Comparison of ENCODE assay signal across 14 cellular contexts in genomic region chr6:160391419-160392116, GRCh38. TPM values are rescaled to one million over a fixed set of nuclear protein-coding genes. Genes with fewer than 3 reads are reported as not detected.
DNase-seq lines count a peak whose midpoint lies in the region; ATAC-seq and TF ChIP-seq lines count a peak whose summit lies in the region.
"Had no signal": no experiment of that assay in that cellular context is flagged by ENCODE, and none has a peak within 500 bp of the region (broad histone marks: within the 10 kb centered on the region; RNA-seq: fewer than 3 reads in every experiment).

No MANE protein-coding gene starts in this region.

- H3K36me3 ChIP-seq in ascending aorta, result peaks cover 0 to 3% of the 10 kb centered on the region in 2 donors
- H3K36me3 ChIP-seq in transverse colon, result no peaks in the 10 kb centered on the region
- no peaks in the 10 kb centered on the region for H3K36me3 ChIP-seq in BE2C
- H3K36me3 ChIP-seq: SJCRH30 had no signal

- no peak overlapping the region for H3K4me3 Mint-ChIP-seq in activated naive CD8-positive, alpha-beta T cell treated with anti-CD3 and anti-CD28 coated beads, Interleukin-2, amount 50 U/mL, for 24 hours
- H3K4me3 Mint-ChIP-seq: naive B cell; stimulated activated naive CD8-positive, alpha-beta T cell treated with anti-CD3 and anti-CD28 coated beads, Interleukin-15, amount 100 ng/mL, for 72 hours had no signal

- H3K4me1 ChIP-seq in ascending aorta, result peaks cover 12 to 47% of the 10 kb centered on the region in 2 donors
- H3K4me1 ChIP-seq in transverse colon, result peaks cover 0 to 16% (median 5%) of the 10 kb centered on the region in 4 donors
- no peaks in the 10 kb centered on the region for H3K4me1 ChIP-seq in BE2C
- H3K4me1 ChIP-seq: SJCRH30 had no signal

- no peaks in the 10 kb centered on the region for H3K27me3 ChIP-seq in ascending aorta
- H3K27me3 ChIP-seq in transverse colon, result no peaks in the 10 kb centered on the region
- H3K27me3 ChIP-seq in BE2C, result no peaks in the 10 kb centered on the region

- no peaks in the 10 kb centered on the region for H3K4me1 Mint-ChIP-seq in activated naive CD8-positive, alpha-beta T cell treated with anti-CD3 and anti-CD28 coated beads, Interleukin-2, amount 50 U/mL, for 24 hours
- H3K4me1 Mint-ChIP-seq: naive B cell; stimulated activated naive CD8-positive, alpha-beta T cell treated with anti-CD3 and anti-CD28 coated beads, Interleukin-15, amount 100 ng/mL, for 72 hours had no signal

- DNase-seq in HT1080 (ENCODE audit: low read depth), result peak; percentile 40
- DNase-seq in ascending aorta (ENCODE audit: low spot score in 2 of 2), result no peak
- peak; percentile 77 for DNase-seq in kidney tubule cell (ENCODE audit: low spot score)
- DNase-seq in transverse colon, result peak; percentile 33
- no peak for DNase-seq in activated naive CD4-positive, alpha-beta T cell treated with anti-CD3 and anti-CD28 coated beads, Interleukin-2, amount 50 U/mL, for 72 hours (ENCODE audit: low spot score in 2 of 2)
- no peak for DNase-seq in activated naive CD8-positive, alpha-beta T cell treated with anti-CD3 and anti-CD28 coated beads, Interleukin-2, amount 50 U/mL, for 24 hours
- no peak for DNase-seq in BE2C
- DNase-seq: activated CD4-positive, alpha-beta T cell treated with anti-CD3 and anti-CD28 coated beads for 4 hours; activated naive CD4-positive, alpha-beta T cell; DMS79 treated with DMSO at 0.1 percent for 48 hours; naive B cell; stimulated activated naive CD8-positive, alpha-beta T cell treated with anti-CD3 and anti-CD28 coated beads, Interleukin-15, amount 100 ng/mL, for 72 hours had no signal

- no peak for TF ChIP-seq CTCF in ascending aorta (IDR thresholded peaks at IDR 0.05)
- no peak for TF ChIP-seq CTCF in transverse colon (IDR thresholded peaks at IDR 0.05)
- TF ChIP-seq CTCF in BE2C (IDR thresholded peaks at IDR 0.05; ENCODE audit: low read depth, low read length), result no peak

- no peaks in the 10 kb centered on the region for H3K36me3 Mint-ChIP-seq in activated naive CD4-positive, alpha-beta T cell treated with anti-CD3 and anti-CD28 coated beads, Interleukin-2, amount 50 U/mL, for 72 hours
- no peaks in the 10 kb centered on the region for H3K36me3 Mint-ChIP-seq in activated naive CD8-positive, alpha-beta T cell treated with anti-CD3 and anti-CD28 coated beads, Interleukin-2, amount 50 U/mL, for 24 hours (ENCODE audit: low read depth)

- no peak for TF ChIP-seq POLR2A in transverse colon (IDR thresholded peaks at IDR 0.05)

- ATAC-seq in activated naive CD4-positive, alpha-beta T cell treated with anti-CD3 and anti-CD28 coated beads, Interleukin-2, amount 50 U/mL, for 72 hours, result no peak
- no peak for ATAC-seq in activated naive CD8-positive, alpha-beta T cell treated with anti-CD3 and anti-CD28 coated beads, Interleukin-2, amount 50 U/mL, for 24 hours
- no peak for ATAC-seq in HG03196 (IDR thresholded peaks at IDR 0.05; ENCODE audit: unreplicated experiment)
- ATAC-seq: stimulated activated naive CD8-positive, alpha-beta T cell treated with anti-CD3 and anti-CD28 coated beads, Interleukin-15, amount 100 ng/mL, for 72 hours had no signal

- H3K27ac ChIP-seq in ascending aorta (peak overlapping the region; percentile 60 to 67), transverse colon (peak overlapping the region; percentile 42 to 70 (median 52))
- H3K27ac ChIP-seq: SJCRH30 had no signal

- H3K27me3 Mint-ChIP-seq in activated naive CD8-positive, alpha-beta T cell treated with anti-CD3 and anti-CD28 coated beads, Interleukin-2, amount 50 U/mL, for 24 hours, result peaks cover 9% of the 10 kb centered on the region

- intact Hi-C loops in ascending aorta (cut with DNase I) (no loop called here), transverse colon (cut with DNase I; ENCODE audit: low total_unique reads) (loop anchor here (5.0 kb wide), 1 partner anchor 41 kb away; no protein-coding TSS in a partner anchor)

- WGBS in transverse colon (ENCODE audit: low coverage in 1 of 2), 2 donors, result 58 to 65% methylated on average over 6 to 7 of the region's 7 CpGs

- TF ChIP-seq EP300 in transverse colon (IDR thresholded peaks at IDR 0.05; ENCODE audit: low read depth), result no peak

- H3K9me3 ChIP-seq in ascending aorta (no peaks in the 10 kb centered on the region), transverse colon (no peaks in the 10 kb centered on the region), BE2C (no peaks in the 10 kb centered on the region)

- no peaks in the 10 kb centered on the region for H3K9me3 Mint-ChIP-seq in activated naive CD4-positive, alpha-beta T cell treated with anti-CD3 and anti-CD28 coated beads, Interleukin-2, amount 50 U/mL, for 72 hours
- peaks cover 4% of the 10 kb centered on the region for H3K9me3 Mint-ChIP-seq in activated naive CD8-positive, alpha-beta T cell treated with anti-CD3 and anti-CD28 coated beads, Interleukin-2, amount 50 U/mL, for 24 hours
- H3K9me3 Mint-ChIP-seq: stimulated activated naive CD8-positive, alpha-beta T cell treated with anti-CD3 and anti-CD28 coated beads, Interleukin-15, amount 100 ng/mL, for 72 hours had no signal

- H3K27ac Mint-ChIP-seq in activated naive CD4-positive, alpha-beta T cell treated with anti-CD3 and anti-CD28 coated beads, Interleukin-2, amount 50 U/mL, for 72 hours, result no peak overlapping the region
- H3K27ac Mint-ChIP-seq in activated naive CD8-positive, alpha-beta T cell treated with anti-CD3 and anti-CD28 coated beads, Interleukin-2, amount 50 U/mL, for 24 hours, result no peak overlapping the region
- H3K27ac Mint-ChIP-seq: stimulated activated naive CD8-positive, alpha-beta T cell treated with anti-CD3 and anti-CD28 coated beads, Interleukin-15, amount 100 ng/mL, for 72 hours had no signal

- in situ Hi-C loops in transverse colon (cut with MboI; ENCODE audit: low pct_ligation_motif_present in 1 of 4, low pct_unique_long_range_greater_than_20kb in 1 of 4, low sequenced_read_pairs in 3 of 4), result no loop called here

- H3K4me3 ChIP-seq in ascending aorta, result no peak overlapping the region
- no peak overlapping the region for H3K4me3 ChIP-seq in transverse colon
- H3K4me3 ChIP-seq in BE2C (ENCODE audit: low read depth, low read length), result no peak overlapping the region
- H3K4me3 ChIP-seq: SJCRH30 had no signal

RNA-seq across cellular contexts. Expression of gene SLC22A3, which starts 43.4 kb away (rescaled TPM):
- not detected in 2 replicates for total RNA-seq in HT1080 (2014; rRNA removed; shearing (Covaris generic))
- polyA plus RNA-seq in HT1080 (2015; cell fraction: cytosol; rRNA removed), result not detected in 2 replicates
- polyA plus RNA-seq in HT1080 (2015; cell fraction: nucleus; rRNA removed), result not detected in 2 replicates
- total RNA-seq in ascending aorta (29.6 TPM), transverse colon (10 to 100 TPM in 1 of 4 donors, 1 to 10 TPM in 3; 4.5 to 12.0 (median 6.9) TPM)
- not detected for total RNA-seq in activated naive CD4-positive, alpha-beta T cell treated with anti-CD3 and anti-CD28 coated beads, Interleukin-2, amount 50 U/mL, for 72 hours
- polyA plus RNA-seq in BE2C (2012; ENCODE audit: insufficient read depth, insufficient read length, low read depth), result not detected
- total RNA-seq: SJCRH30 had no signal

Comparison
In these comparisons a context has a peak if more than half of its experiments do, and no peak if none do; other contexts are left out.
1. DNase-seq: peak in HT1080 (single experiment), kidney tubule cell (single experiment) and transverse colon (single experiment); none in ascending aorta (0 of 2), activated naive CD4-positive, alpha-beta T cell treated with anti-CD3 and anti-CD28 coated beads, Interleukin-2, amount 50 U/mL, for 72 hours (0 of 2), activated naive CD8-positive, alpha-beta T cell treated with anti-CD3 and anti-CD28 coated beads, Interleukin-2, amount 50 U/mL, for 24 hours (single experiment) and BE2C (single experiment).